Comparison of ENCODE assay signal across 8 cellular contexts in the genomic region with DNA sequence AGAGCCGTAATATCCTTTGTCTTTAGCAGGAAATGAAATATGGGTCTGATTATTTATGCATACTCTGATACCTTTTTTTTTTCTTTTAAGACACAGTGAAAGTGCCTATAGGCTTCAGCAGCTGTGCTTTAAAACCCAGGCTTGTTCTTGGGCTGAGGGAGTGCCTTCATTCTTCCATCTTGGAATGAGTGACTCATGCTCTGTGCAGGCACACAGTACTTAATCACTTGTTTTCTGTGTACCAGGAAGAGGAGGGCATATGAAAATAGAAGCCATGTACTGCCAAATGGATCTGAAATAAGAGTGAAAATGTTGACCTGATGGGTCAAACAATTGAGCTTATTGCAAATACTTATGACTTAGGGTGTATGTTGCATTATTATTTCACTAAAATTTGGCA. TPM values are rescaled to one million over a fixed set of nuclear protein-coding genes. Genes with fewer than 3 reads are reported as not detected.
DNase-seq lines count a peak whose midpoint lies in the region; ATAC-seq lines count a peak whose summit lies in the region.

No MANE protein-coding gene starts in this region.

- H3K4me3 Mint-ChIP-seq in activated T-cell treated with anti-CD3 and anti-CD28 coated beads, Interleukin-2, amount 50 U/mL, for 72 hours = peak overlapping the region; percentile 22 to 32
- peak overlapping the region in 1 of 3 donors; percentile 56 for H3K4me3 Mint-ChIP-seq in T-cell

- peak; percentile 57 to 66 for ATAC-seq in activated T-cell treated with anti-CD3 and anti-CD28 coated beads, Interleukin-2, amount 50 U/mL, for 72 hours (replicated peaks in 1 of 2)
- ATAC-seq in T-cell (replicated peaks in 1 of 4) = peak; percentile 31 to 56 (median 50)
- peak; percentile 61 to 98 for ATAC-seq in left cardiac atrium

- peaks cover 51% of the 10 kb centered on the region for H3K4me1 Mint-ChIP-seq in activated T-cell treated with anti-CD3 and anti-CD28 coated beads, Interleukin-2, amount 50 U/mL, for 72 hours (ENCODE audit: low read depth)
- peaks cover 27 to 41% (median 37%) of the 10 kb centered on the region in 3 donors for H3K4me1 Mint-ChIP-seq in T-cell

- POLR2A ChIA-PET in T-cell (lab: Charles Lee) = interaction anchor here (0.6 to 1.0 kb wide), 4 partner anchors 12 to 63 kb away, joined by 3 read pairs; partner anchors contain the start of gene INPP5F (in 2 of the 2)

- no peaks in the 10 kb centered on the region for H3K9me3 Mint-ChIP-seq in activated T-cell treated with anti-CD3 and anti-CD28 coated beads, Interleukin-2, amount 50 U/mL, for 72 hours
- H3K9me3 Mint-ChIP-seq in T-cell = no peaks in the 10 kb centered on the region

- peaks cover 0 to 2% of the 10 kb centered on the region in 2 donors for H3K36me3 Mint-ChIP-seq in activated T-cell treated with anti-CD3 and anti-CD28 coated beads, Interleukin-2, amount 50 U/mL, for 72 hours (ENCODE audit: insufficient read depth in 2 of 2)
- H3K36me3 Mint-ChIP-seq in T-cell = no peaks in the 10 kb centered on the region

- intact Hi-C loops in left cardiac atrium (cut with DNase I) = no loop called here

- no peaks in the 10 kb centered on the region for H3K27me3 Mint-ChIP-seq in activated T-cell treated with anti-CD3 and anti-CD28 coated beads, Interleukin-2, amount 50 U/mL, for 72 hours (ENCODE audit: low read depth)
- no peaks in the 10 kb centered on the region for H3K27me3 Mint-ChIP-seq in T-cell

- no peak for DNase-seq in activated T-cell treated with anti-CD3 and anti-CD28 coated beads, Interleukin-2, amount 50 U/mL, for 72 hours
- no peak for DNase-seq in activated T-cell treated with anti-CD3 and anti-CD28 coated beads, Interleukin-2, amount 50 U/mL, for 1 hour
- DNase-seq in T-cell (no peak), left cardiac atrium (no peak), stromal cell of bone marrow (ENCODE audit: low read depth) (peak; percentile 67), NCI-H1417 treated with DMSO at 0.1 percent for 48 hours (lab: John Stamatoyannopoulos, UW) (no peak), DMS114 treated with DMSO at 0.1 percent for 48 hours (lab: John Stamatoyannopoulos, UW; ENCODE audit: unreplicated experiment) (no peak)
- no peak for DNase-seq in stimulated activated naive CD4-positive, alpha-beta T cell (lab: John Stamatoyannopoulos, UW)

- CTCF ChIA-PET in T-cell (lab: Charles Lee) = interaction anchor here (0.5 to 2.6 kb wide), 4 partner anchors 12 to 61 kb away, joined by 3 to 16 read pairs (median 8); partner anchors contain the start of gene INPP5F (in 1 of the 2)

- H3K27ac Mint-ChIP-seq in activated T-cell treated with anti-CD3 and anti-CD28 coated beads, Interleukin-2, amount 50 U/mL, for 72 hours = no peak overlapping the region
- peak overlapping the region; percentile 50 to 62 for H3K27ac Mint-ChIP-seq in T-cell

RNA-seq across cellular contexts. Expression of gene INPP5F, which starts 12.0 kb away (rescaled TPM):
- 10 to 100 TPM; 12.9 to 15.0 TPM for total RNA-seq in activated T-cell treated with anti-CD3 and anti-CD28 coated beads, Interleukin-2, amount 50 U/mL, for 72 hours
- total RNA-seq in T-cell (10 to 100 TPM in 2 of 5 donors, 1 to 10 TPM in 3; 7.3 to 13.7 (median 9.8) TPM), left cardiac atrium (1 to 10 TPM; 6.2 to 8.3 TPM)
